ENCODE assay signal across 9 cellular contexts in genomic region chr3:122609798-122610559, GRCh38. TPM values are rescaled to one million over a fixed set of nuclear protein-coding genes. Genes with fewer than 3 reads are reported as not detected.
DNase-seq lines count a peak whose midpoint lies in the region; ATAC-seq and TF ChIP-seq lines count a peak whose summit lies in the region.
"Had no signal": no experiment of that assay in that cellular context is flagged by ENCODE, and none has a peak within 500 bp of the region (broad histone marks: within the 10 kb centered on the region; RNA-seq: fewer than 3 reads in every experiment).

No MANE protein-coding gene starts in this region.

- peak overlapping the region in 3 of 8 donors; percentile 11 to 50 (median 37) for H3K4me3 Mint-ChIP-seq in CD4-positive, alpha-beta memory T cell

- H3K4me3 ChIP-seq in CD4-positive, alpha-beta memory T cell (ENCODE audit: low read length in 2 of 2): no peak overlapping the region
- H3K4me3 ChIP-seq in mucosa of descending colon: no peak overlapping the region

- peak in 2 of 5 donors; percentile 1 to 28 for DNase-seq in CD4-positive, alpha-beta memory T cell
- DNase-seq in activated CD4-positive, alpha-beta T cell treated with anti-CD3 and anti-CD28 coated beads, Interleukin-2, amount 50 U/mL, for 48 hours: peak; percentile 12 to 35
- DNase-seq in mucosa of descending colon (no peak), germinal center (ENCODE audit: low spot score) (no peak)
- DNase-seq in activated effector memory CD4-positive, alpha-beta T cell treated with Interleukin-2 at 50 U/mL for 16 hours: no peak
- DNase-seq in central memory CD4-positive, alpha-beta T cell: no peak

- H3K27ac ChIP-seq in CD4-positive, alpha-beta memory T cell (ENCODE audit: low read depth, low read length): no peak overlapping the region

- intact Hi-C loops in CD4-positive, alpha-beta memory T cell (cut with micrococcal nuclease): loop anchor here (5.0 kb wide), 1 partner anchor 33 kb away; the partner anchor contains the start of gene PARP15
- intact Hi-C loops in mucosa of descending colon (cut with DNase I, micrococcal nuclease): no loop called here

- H3K27me3 Mint-ChIP-seq in CD4-positive, alpha-beta memory T cell: no peaks in the 10 kb centered on the region

- no peaks in the 10 kb centered on the region for H3K9me3 Mint-ChIP-seq in CD4-positive, alpha-beta memory T cell

- peaks cover 5 to 13% (median 10%) of the 10 kb centered on the region in 4 donors for H3K4me1 Mint-ChIP-seq in CD4-positive, alpha-beta memory T cell

- POLR2A ChIA-PET in CD4-positive, alpha-beta memory T cell (lab: Charles Lee; ENCODE audit: partially characterized antibody): interaction anchor here (0.6 kb wide), 1 partner anchor 16 kb away, joined by 3 read pairs; no protein-coding TSS in a partner anchor

- H3K27me3 ChIP-seq in CD4-positive, alpha-beta memory T cell (ENCODE audit: insufficient read depth, low read length): no peaks in the 10 kb centered on the region

- CTCF ChIA-PET in CD4-positive, alpha-beta memory T cell (lab: Charles Lee; ENCODE audit: partially characterized antibody): no interaction called here

- no peaks in the 10 kb centered on the region for H3K9me3 ChIP-seq in CD4-positive, alpha-beta memory T cell (ENCODE audit: control insufficient read depth in 1 of 2, low read length in 2 of 2)
- H3K9me3 ChIP-seq in mucosa of descending colon: no peaks in the 10 kb centered on the region

- no peaks in the 10 kb centered on the region for H3K4me1 ChIP-seq in CD4-positive, alpha-beta memory T cell (ENCODE audit: insufficient read depth, low read length)
- no peaks in the 10 kb centered on the region for H3K4me1 ChIP-seq in mucosa of descending colon (ENCODE audit: low read depth)

- H3K36me3 ChIP-seq in CD4-positive, alpha-beta memory T cell (ENCODE audit: insufficient read depth, low read length): peaks cover 21% of the 10 kb centered on the region
- H3K36me3 ChIP-seq in mucosa of descending colon (ENCODE audit: low read depth): no peaks in the 10 kb centered on the region

- ATAC-seq in GM19397 (IDR thresholded peaks at IDR 0.05; ENCODE audit: unreplicated experiment) (peak; percentile 86), HG03342 (IDR thresholded peaks at IDR 0.05; ENCODE audit: unreplicated experiment) (peak; percentile 95), mucosa of descending colon (peak; percentile 45)

- H3K27ac Mint-ChIP-seq in CD4-positive, alpha-beta memory T cell: peak overlapping the region; percentile 36 to 89 (median 63)

- peaks cover 30 to 54% of the 10 kb centered on the region in 2 donors for H3K36me3 Mint-ChIP-seq in CD4-positive, alpha-beta memory T cell

- TF ChIP-seq CTCF in mucosa of descending colon (IDR thresholded peaks at IDR 0.05): no peak

RNA-seq across cellular contexts. Expression of gene PARP15, which starts 32.5 kb away (rescaled TPM):
- 10 to 100 TPM; 74.5 to 78.0 TPM for total RNA-seq in CD4-positive, alpha-beta memory T cell
- polyA plus RNA-seq in CD4-positive, alpha-beta memory T cell: 10 to 100 TPM in 1 of 2 donors, 1 to 10 TPM in 1; 7.6 to 11.9 TPM
- total RNA-seq in mucosa of descending colon: 1 to 10 TPM; 1.2 to 2.0 (median 1.4) TPM
- total RNA-seq: NCI-H460 had no signal

RNA-seq across cellular contexts. Expression of gene DTX3L, which starts 45.8 kb away (rescaled TPM):
- total RNA-seq in CD4-positive, alpha-beta memory T cell: 10 to 100 TPM; 49.3 to 51.0 TPM
- polyA plus RNA-seq in CD4-positive, alpha-beta memory T cell: 10 to 100 TPM; 14.8 to 34.4 TPM
- 10 to 100 TPM; 56.0 to 68.3 (median 59.9) TPM for total RNA-seq in mucosa of descending colon

RNA-seq across cellular contexts. Expression of gene PARP9, which starts 45.9 kb away (rescaled TPM):
- 10 to 100 TPM; 24.0 to 26.0 TPM for total RNA-seq in CD4-positive, alpha-beta memory T cell
- polyA plus RNA-seq in CD4-positive, alpha-beta memory T cell: 10 to 100 TPM; 23.1 to 43.4 TPM
- total RNA-seq in mucosa of descending colon: 10 to 100 TPM; 32.2 to 51.1 (median 44.7) TPM

Comparison
In these comparisons a context has a peak if more than half of its experiments do, and no peak if none do; other contexts are left out.
1. DNase-seq: peak in activated CD4-positive, alpha-beta T cell treated with anti-CD3 and anti-CD28 coated beads, Interleukin-2, amount 50 U/mL, for 48 hours (2 of 2); none in mucosa of descending colon (0 of 3), activated effector memory CD4-positive, alpha-beta T cell treated with Interleukin-2 at 50 U/mL for 16 hours (single experiment), germinal center (single experiment) and central memory CD4-positive, alpha-beta T cell (single experiment).
2. ATAC-seq: peak in every context shown above with its lines; median percentile 95 in HG03342; 86 in GM19397; 45 in mucosa of descending colon.
3. RNA of gene PARP15, which starts 32.5 kb away (total RNA-seq): 74.5 to 78.0 TPM in CD4-positive, alpha-beta memory T cell; 1.2 to 2.0 TPM in mucosa of descending colon; every median in the first group is over 10 times any median in the second.